ENCODE assay signal across 13 cellular contexts in genomic region chr19:5943623-5944022, GRCh38. TPM values are rescaled to one million over a fixed set of nuclear protein-coding genes. Genes with fewer than 3 reads are reported as not detected.
DNase-seq lines count a peak whose midpoint lies in the region; ATAC-seq and TF ChIP-seq lines count a peak whose summit lies in the region.
"Had no signal": no experiment of that assay in that cellular context is flagged by ENCODE, and none has a peak within 500 bp of the region (broad histone marks: within the 10 kb centered on the region; RNA-seq: fewer than 3 reads in every experiment).

No MANE protein-coding gene starts in this region.

- H3K14ac ChIP-seq in H9 (ENCODE audit: insufficient read depth, low read length) = no peak overlapping the region

- no peak overlapping the region for H2BK12ac ChIP-seq in H9 (ENCODE audit: insufficient read length, low read depth, low read length)

- H2AFZ ChIP-seq in H9 (ENCODE audit: low read length) (no peak overlapping the region), fibroblast of lung (ENCODE audit: low read length) (no peak overlapping the region)

- H3K4me1 Mint-ChIP-seq in H9 = peaks cover 15 to 29% of the 10 kb centered on the region in 2 experiments
- H3K4me1 Mint-ChIP-seq in activated CD8-positive, alpha-beta T cell treated with anti-CD3 and anti-CD28 coated beads, Interleukin-2, amount 10 ng/mL, durations not matched to agents 7 days and 5 days (ENCODE audit: low read depth) = peaks cover 23% of the 10 kb centered on the region

- no peak for TF ChIP-seq EP300 in sigmoid colon (IDR thresholded peaks at IDR 0.05)

- H3K4me1 ChIP-seq in H9 (ENCODE audit: insufficient read depth, low read length) = no peaks in the 10 kb centered on the region; the same call in 1 of the 2 replicates
- H3K4me1 ChIP-seq in fibroblast of lung (ENCODE audit: control insufficient read depth, extremely low read depth, insufficient read depth, low read length) = peaks cover 18% of the 10 kb centered on the region
- H3K4me1 ChIP-seq in sigmoid colon = peaks cover 0 to 79% (median 67%) of the 10 kb centered on the region in 4 donors
- H3K4me1 ChIP-seq: Caco-2 had no signal

- DNase-seq in H9 (no peak), fibroblast of lung (ENCODE audit: low read depth in 2 of 2) (peak; percentile 52 to 65), sigmoid colon (no peak), cortex of kidney (lab: John Stamatoyannopoulos, UW) (no peak), NCI-H2171 (lab: John Stamatoyannopoulos, UW) (no peak), pons (ENCODE audit: low spot score) (no peak)
- no peak for DNase-seq in activated CD8-positive, alpha-beta T cell treated with anti-CD3 and anti-CD28 coated beads, Interleukin-2, amount 10 ng/mL, durations not matched to agents 7 days and 5 days
- DNase-seq: Caco-2, Karpas-422, natural killer cell, thyroid gland had no signal

- H4K8ac ChIP-seq in H9 (replicated peaks; ENCODE audit: insufficient read length, low read depth, low read length) = no peak overlapping the region

- H3K27ac Mint-ChIP-seq in H9 = peak overlapping the region; percentile 32 to 57 (median 55); a peak in 4 of 7 replicates
- peak overlapping the region; percentile 13 for H3K27ac Mint-ChIP-seq in activated CD8-positive, alpha-beta T cell treated with anti-CD3 and anti-CD28 coated beads, Interleukin-2, amount 10 ng/mL, durations not matched to agents 7 days and 5 days

- H2BK5ac ChIP-seq in H9 (ENCODE audit: insufficient read length, low read length) = no peak overlapping the region

- H3K4ac ChIP-seq in H9 (ENCODE audit: low read depth, low read length) = no peak overlapping the region

- H3K18ac ChIP-seq in H9 (ENCODE audit: insufficient read length, low read depth, low read length) = no peak overlapping the region

- intact Hi-C loops in sigmoid colon (cut with DNase I) = loop anchor here (5.0 kb wide), 1 partner anchor 36 kb away; no protein-coding TSS in a partner anchor

- H3K4me3 Mint-ChIP-seq in H9 = no peak overlapping the region
- no peak overlapping the region for H3K4me3 Mint-ChIP-seq in activated CD8-positive, alpha-beta T cell treated with anti-CD3 and anti-CD28 coated beads, Interleukin-2, amount 10 ng/mL, durations not matched to agents 7 days and 5 days
- H3K4me3 Mint-ChIP-seq: activated T-helper 1 cell treated with anti-CD3 and anti-CD28 coated beads, Interleukin-12 subunit alpha, Interleukin-12 subunit beta, Interleukin-2, Interleukin-4 antibody, amounts not matched to agents 30 ng/mL and 10 ng/mL and 1 ng/mL, durations not matched to agents 14 hours and 24 hours and 36 hours; natural killer cell had no signal

- H2BK120ac ChIP-seq in H9 (ENCODE audit: low read depth, low read length, poor library complexity, severe bottlenecking) = no peak overlapping the region

- no peaks in the 10 kb centered on the region; the same call in 1 of the 2 replicates for H3K79me2 ChIP-seq in H9 (ENCODE audit: insufficient read depth, low read length)
- peaks cover 30% of the 10 kb centered on the region for H3K79me2 ChIP-seq in fibroblast of lung (ENCODE audit: control insufficient read depth, insufficient read depth, low read length)

- H3K4me2 ChIP-seq in H9 (ENCODE audit: insufficient read depth, insufficient read length, low read length) (no peak overlapping the region), fibroblast of lung (ENCODE audit: extremely low read depth, insufficient read depth, low read length) (peak overlapping the region; percentile 16)

- no peak overlapping the region for H3K56ac ChIP-seq in H9 (ENCODE audit: insufficient read length, low read depth, low read length)

- H3K27me3 ChIP-seq in H9 (ENCODE audit: insufficient read depth, low read length) (no peaks in the 10 kb centered on the region), fibroblast of lung (ENCODE audit: control insufficient read depth, insufficient read depth, low read length) (no peaks in the 10 kb centered on the region), sigmoid colon (no peaks in the 10 kb centered on the region)
- H3K27me3 ChIP-seq: thyroid gland had no signal

- POLR2A ChIA-PET in activated CD8-positive, alpha-beta T cell treated with anti-CD3 and anti-CD28 coated beads, Interleukin-2, amount 10 ng/mL, durations not matched to agents 7 days and 5 days (lab: Charles Lee) = no interaction called here

- no peak overlapping the region for H3T11ph ChIP-seq in H9 (ENCODE audit: low read length)

- no peaks in the 10 kb centered on the region for H3K23me2 ChIP-seq in H9 (ENCODE audit: insufficient read length, low read depth, low read length, poor library complexity, severe bottlenecking)

- no peak overlapping the region for H3K4me3 ChIP-seq in fibroblast of lung (replicated peaks in 1 of 4; ENCODE audit: control extremely low read depth in 1 of 4, insufficient read depth in 1 of 4, low read depth in 3 of 4, low read length in 4 of 4)
- no peak overlapping the region for H3K4me3 ChIP-seq in sigmoid colon
- H3K4me3 ChIP-seq: thyroid gland had no signal

- H3K27ac ChIP-seq in H9 (ENCODE audit: insufficient read length, low read depth, low read length) (no peak overlapping the region), fibroblast of lung (ENCODE audit: insufficient read depth, low read length) (peak overlapping the region; percentile 46), sigmoid colon (peak overlapping the region; percentile 61 to 78 (median 76))
- H3K27ac ChIP-seq: thyroid gland had no signal

- H3K9me3 ChIP-seq in H9 (ENCODE audit: control insufficient read depth, low read depth, low read length) (no peaks in the 10 kb centered on the region), fibroblast of lung (ENCODE audit: control insufficient read depth, insufficient read depth, low read depth, low read length) (no peaks in the 10 kb centered on the region), sigmoid colon (no peaks in the 10 kb centered on the region)
- H3K9me3 ChIP-seq: Caco-2, thyroid gland had no signal

- no peak overlapping the region for H2BK15ac ChIP-seq in H9 (ENCODE audit: low read depth, low read length)

- H3K36me3 ChIP-seq in fibroblast of lung (ENCODE audit: control insufficient read depth, insufficient read depth, low read length) (peaks cover 6% of the 10 kb centered on the region), sigmoid colon (peaks cover 0 to 27% (median 9%) of the 10 kb centered on the region in 4 donors)

- CTCF ChIA-PET in activated CD8-positive, alpha-beta T cell treated with anti-CD3 and anti-CD28 coated beads, Interleukin-2, amount 10 ng/mL, durations not matched to agents 7 days and 5 days (lab: Charles Lee) = interaction anchor here (2.5 kb wide), 1 partner anchor 24 kb away, joined by 9 read pairs; no protein-coding TSS in a partner anchor

- H4K20me1 ChIP-seq in H9 (ENCODE audit: control insufficient read depth, insufficient read depth, insufficient read length) = no peaks in the 10 kb centered on the region
- no peaks in the 10 kb centered on the region for H4K20me1 ChIP-seq in fibroblast of lung (ENCODE audit: control insufficient read depth, extremely low read depth, insufficient read depth, low read length)

- no CpG with 5 or more reads among the region's 10 CpGs for WGBS in H9 (ENCODE audit: extremely low coverage, insufficient read length, low lambda C conversion rate)
- WGBS in sigmoid colon, 2 donors = 76 to 88% methylated on average over 10 of the region's 10 CpGs

- H3K9ac ChIP-seq in H9 (ENCODE audit: extremely low read depth, insufficient read length, low read length) (no peak overlapping the region), fibroblast of lung (ENCODE audit: insufficient read depth, low read length) (no peak overlapping the region)

- H2BK20ac ChIP-seq in H9 (ENCODE audit: low read depth, low read length, poor library complexity, severe bottlenecking) = no peak overlapping the region

- no peak for ATAC-seq in activated CD8-positive, alpha-beta T cell treated with anti-CD3 and anti-CD28 coated beads, Interleukin-2, amount 10 ng/mL, durations not matched to agents 7 days and 5 days
- no peak for ATAC-seq in GM18873 (IDR thresholded peaks at IDR 0.05; ENCODE audit: low FRiP score, unreplicated experiment)
- ATAC-seq: natural killer cell had no signal

- TF ChIP-seq POLR2A in sigmoid colon (IDR thresholded peaks at IDR 0.05) = no peak

- H3K27me3 Mint-ChIP-seq in H9 (ENCODE audit: low read depth) = no peaks in the 10 kb centered on the region; the same call in 1 of the 2 replicates
- no peaks in the 10 kb centered on the region for H3K27me3 Mint-ChIP-seq in activated CD8-positive, alpha-beta T cell treated with anti-CD3 and anti-CD28 coated beads, Interleukin-2, amount 10 ng/mL, durations not matched to agents 7 days and 5 days (ENCODE audit: low read depth)

- H3K79me1 ChIP-seq in H9 (ENCODE audit: insufficient read depth, low read depth, low read length, poor library complexity, severe bottlenecking) = peaks cover 10% of the 10 kb centered on the region

- H3K23ac ChIP-seq in H9 (ENCODE audit: insufficient read length, low read depth, low read length) = no peak overlapping the region

- H3K36me3 Mint-ChIP-seq in H9 (ENCODE audit: insufficient read depth in 1 of 3, low read depth in 3 of 3) = peaks cover 10 to 36% (median 33%) of the 10 kb centered on the region in 3 experiments; a peak in 6 of 7 replicates
- H3K36me3 Mint-ChIP-seq in activated CD8-positive, alpha-beta T cell treated with anti-CD3 and anti-CD28 coated beads, Interleukin-2, amount 10 ng/mL, durations not matched to agents 7 days and 5 days (ENCODE audit: low read depth) = peaks cover 31% of the 10 kb centered on the region
- H3K36me3 Mint-ChIP-seq: natural killer cell had no signal

- no peak for TF ChIP-seq CTCF in H9 (conservative IDR thresholded peaks at IDR 0.05)
- no peak for TF ChIP-seq CTCF in fibroblast of lung (conservative IDR thresholded peaks at IDR 0.05 in 1 of 2, IDR thresholded peaks at IDR 0.05 in 1 of 2; ENCODE audit: low read depth in 1 of 2, low read length in 2 of 2)
- TF ChIP-seq CTCF in sigmoid colon (IDR thresholded peaks at IDR 0.05) = no peak

- no peak overlapping the region for H4K91ac ChIP-seq in H9 (ENCODE audit: insufficient read length, low read depth, low read length)

- H2AK5ac ChIP-seq in H9 (ENCODE audit: insufficient read length, low read length) = no peak overlapping the region

- no peaks in the 10 kb centered on the region for H3K9me3 Mint-ChIP-seq in H9
- H3K9me3 Mint-ChIP-seq in activated CD8-positive, alpha-beta T cell treated with anti-CD3 and anti-CD28 coated beads, Interleukin-2, amount 10 ng/mL, durations not matched to agents 7 days and 5 days (ENCODE audit: insufficient read depth) = no peaks in the 10 kb centered on the region
- H3K9me3 Mint-ChIP-seq: activated T-helper 1 cell treated with anti-CD3 and anti-CD28 coated beads, Interleukin-12 subunit alpha, Interleukin-12 subunit beta, Interleukin-2, Interleukin-4 antibody, amounts not matched to agents 30 ng/mL and 10 ng/mL and 1 ng/mL, durations not matched to agents 14 hours and 24 hours and 36 hours; natural killer cell had no signal

- H4K5ac ChIP-seq in H9 (ENCODE audit: insufficient read length, low read depth, low read length) = no peak overlapping the region

RNA-seq across cellular contexts. Expression of gene CAPS, which starts 29.6 kb away (rescaled TPM):
- total RNA-seq in H9 (2021) (2.3 and 2.5 TPM in 2 replicates), fibroblast of lung (2.6 and 7.3 TPM in 2 replicates), sigmoid colon (10 to 100 TPM in 2 of 4 donors, 1 to 10 TPM in 2; 4.9 to 18.6 (median 9.7) TPM)
- 10 to 100 TPM; 11.4 to 12.0 TPM for total RNA-seq in activated CD8-positive, alpha-beta T cell treated with anti-CD3 and anti-CD28 coated beads, Interleukin-2, amount 10 ng/mL, durations not matched to agents 7 days and 5 days
- polyA plus RNA-seq in fibroblast of lung (0.77 and 1.6 TPM in 2 replicates), sigmoid colon (10 to 100 TPM in 1 of 3 donors, 1 to 10 TPM in 2; 3.6 to 13.7 (median 3.7) TPM)
- 1.5 and 3.1 TPM in 2 replicates for polyA plus RNA-seq in fibroblast of lung (2012)
- 0.33 and 0.47 TPM in 2 replicates for polyA minus RNA-seq in fibroblast of lung (ENCODE audit: low replicate concordance)

RNA-seq across cellular contexts. Expression of gene RANBP3, which starts 34.3 kb away (rescaled TPM):
- total RNA-seq in H9 (2021) (86.5 and 89.9 TPM in 2 replicates), fibroblast of lung (32.1 and 39.8 TPM in 2 replicates), sigmoid colon (10 to 100 TPM; 63.1 to 86.4 (median 82.7) TPM)
- 10 to 100 TPM; 82.2 to 93.6 TPM for total RNA-seq in activated CD8-positive, alpha-beta T cell treated with anti-CD3 and anti-CD28 coated beads, Interleukin-2, amount 10 ng/mL, durations not matched to agents 7 days and 5 days
- polyA plus RNA-seq in fibroblast of lung (59.4 and 72.9 TPM in 2 replicates), sigmoid colon (10 to 100 TPM; 27.0 to 47.5 (median 27.6) TPM)
- 64.1 and 75.1 TPM in 2 replicates for polyA plus RNA-seq in fibroblast of lung (2012)
- polyA minus RNA-seq in fibroblast of lung (ENCODE audit: low replicate concordance) = 72.2 and 78.5 TPM in 2 replicates

RNA-seq across cellular contexts. Expression of gene VMAC, which starts 39.0 kb away (rescaled TPM):
- 1.9 and 2.2 TPM in 2 replicates for total RNA-seq in H9 (2021)
- total RNA-seq in activated CD8-positive, alpha-beta T cell treated with anti-CD3 and anti-CD28 coated beads, Interleukin-2, amount 10 ng/mL, durations not matched to agents 7 days and 5 days = 1 to 10 TPM; 6.2 to 6.8 TPM
- 6.4 and 8.3 TPM in 2 replicates for total RNA-seq in fibroblast of lung
- polyA plus RNA-seq in fibroblast of lung = 1.1 and 1.7 TPM in 2 replicates
- 1.0 and 1.3 TPM in 2 replicates for polyA plus RNA-seq in fibroblast of lung (2012)
- polyA minus RNA-seq in fibroblast of lung (ENCODE audit: low replicate concordance) = 1.5 and 2.4 TPM in 2 replicates
- total RNA-seq in sigmoid colon = 10 to 100 TPM in 1 of 4 donors, 1 to 10 TPM in 3; 6.1 to 14.4 (median 8.1) TPM
- 1 to 10 TPM; 1.6 to 6.4 (median 2.4) TPM for polyA plus RNA-seq in sigmoid colon

RNA-seq across cellular contexts. Expression of gene NDUFA11, which starts 40.0 kb away (rescaled TPM):
- total RNA-seq in H9 (2021) (282 TPM in 2 replicates), fibroblast of lung (212 and 271 TPM in 2 replicates), sigmoid colon (100 to 1,000 TPM; 242 to 447 (median 353) TPM)
- total RNA-seq in activated CD8-positive, alpha-beta T cell treated with anti-CD3 and anti-CD28 coated beads, Interleukin-2, amount 10 ng/mL, durations not matched to agents 7 days and 5 days = 100 to 1,000 TPM; 225 to 228 TPM
- polyA plus RNA-seq in fibroblast of lung (271 and 332 TPM in 2 replicates), sigmoid colon (100 to 1,000 TPM; 363 to 450 (median 395) TPM)
- 391 and 411 TPM in 2 replicates for polyA plus RNA-seq in fibroblast of lung (2012)
- polyA minus RNA-seq in fibroblast of lung (ENCODE audit: low replicate concordance) = 60.7 and 77.6 TPM in 2 replicates

Comparison
In these comparisons a context has a peak if more than half of its experiments do, and no peak if none do; other contexts are left out.
1. DNase-seq: peak in fibroblast of lung (2 of 2); none in H9 (single experiment), activated CD8-positive, alpha-beta T cell treated with anti-CD3 and anti-CD28 coated beads, Interleukin-2, amount 10 ng/mL, durations not matched to agents 7 days and 5 days (single experiment), sigmoid colon (single experiment), cortex of kidney (single experiment), NCI-H2171 (single experiment) and pons (single experiment).